Comparison of ENCODE assay signal across 16 cellular contexts in genomic region chr6:7134999-7135735, GRCh38. TPM values are rescaled to one million over a fixed set of nuclear protein-coding genes. Genes with fewer than 3 reads are reported as not detected.
DNase-seq lines count a peak whose midpoint lies in the region; ATAC-seq and TF ChIP-seq lines count a peak whose summit lies in the region.
"Had no signal": no experiment of that assay in that cellular context is flagged by ENCODE, and none has a peak within 500 bp of the region (broad histone marks: within the 10 kb centered on the region; RNA-seq: fewer than 3 reads in every experiment).

No MANE protein-coding gene starts in this region.

- H3K27me3 Mint-ChIP-seq in CD4-positive, alpha-beta T cell: no peaks in the 10 kb centered on the region
- H3K27me3 Mint-ChIP-seq in activated CD8-positive, alpha-beta T cell treated with anti-CD3 and anti-CD28 coated beads for 36 hours: no peaks in the 10 kb centered on the region
- H3K27me3 Mint-ChIP-seq in naive thymus-derived CD4-positive, alpha-beta T cell: no peaks in the 10 kb centered on the region
- H3K27me3 Mint-ChIP-seq: activated CD4-positive, alpha-beta T cell treated with anti-CD3 and anti-CD28 coated beads for 36 hours had no signal

- H3K36me3 Mint-ChIP-seq in CD4-positive, alpha-beta T cell (ENCODE audit: low read depth): no peaks in the 10 kb centered on the region
- H3K36me3 Mint-ChIP-seq in activated CD8-positive, alpha-beta T cell treated with anti-CD3 and anti-CD28 coated beads for 36 hours (ENCODE audit: low read depth): peaks cover 16% of the 10 kb centered on the region
- H3K36me3 Mint-ChIP-seq in naive thymus-derived CD4-positive, alpha-beta T cell: peaks cover 0 to 4% (median 0%) of the 10 kb centered on the region in 5 donors

- no peak overlapping the region for H2AFZ ChIP-seq in SK-N-SH (ENCODE audit: low read depth)

- peak overlapping the region; percentile 35 for H3K4me3 Mint-ChIP-seq in CD4-positive, alpha-beta T cell
- H3K4me3 Mint-ChIP-seq in activated CD8-positive, alpha-beta T cell treated with anti-CD3 and anti-CD28 coated beads for 36 hours: no peak overlapping the region
- peak overlapping the region in 1 of 10 donors; percentile 23 for H3K4me3 Mint-ChIP-seq in naive thymus-derived CD4-positive, alpha-beta T cell
- H3K4me3 Mint-ChIP-seq: activated CD4-positive, alpha-beta T cell treated with anti-CD3 and anti-CD28 coated beads for 36 hours had no signal

- no peaks in the 10 kb centered on the region for H3K9me3 Mint-ChIP-seq in CD4-positive, alpha-beta T cell
- H3K9me3 Mint-ChIP-seq in activated CD8-positive, alpha-beta T cell treated with anti-CD3 and anti-CD28 coated beads for 36 hours: no peaks in the 10 kb centered on the region
- H3K9me3 Mint-ChIP-seq in naive thymus-derived CD4-positive, alpha-beta T cell: no peaks in the 10 kb centered on the region

- 65% methylated on average over 4 of the region's 4 CpGs for WGBS in SK-N-SH (ENCODE audit: low lambda C conversion rate)

- CTCF ChIA-PET in CD4-positive, alpha-beta T cell (lab: Charles Lee): interaction anchor here (0.7 to 1.9 kb wide), 8 partner anchors 9 to 458 kb away, joined by 3 to 5 read pairs (median 3); no protein-coding TSS in a partner anchor
- CTCF ChIA-PET in activated CD8-positive, alpha-beta T cell treated with anti-CD3 and anti-CD28 coated beads for 36 hours (lab: Charles Lee): interaction anchor here (0.9 to 1.4 kb wide), 9 partner anchors 11 to 103 kb away, joined by 3 to 4 read pairs (median 3); no protein-coding TSS in a partner anchor
- CTCF ChIA-PET in naive thymus-derived CD4-positive, alpha-beta T cell (lab: Charles Lee): interaction anchor here (0.6 to 1.2 kb wide), 4 partner anchors 8 to 102 kb away, joined by 3 to 5 read pairs (median 5); no protein-coding TSS in a partner anchor
- CTCF ChIA-PET in SK-N-SH (lab: Yijun Ruan, JAX): interaction anchor here (0.6 to 0.9 kb wide), 2 partner anchors 33 to 271 kb away, joined by 3 read pairs; no protein-coding TSS in a partner anchor

- TF ChIP-seq EP300 in SK-N-SH (IDR thresholded peaks at IDR 0.05; ENCODE audit: borderline replicate concordance in 1 of 2, low read depth in 1 of 2, low read length in 1 of 2): no peak

- no peak overlapping the region for H3K9ac ChIP-seq in SK-N-SH

- intact Hi-C loops in CD4-positive, alpha-beta T cell (cut with DNase I, micrococcal nuclease): loop anchor here in 1 of 2 experiments (5.0 kb wide), 2 partner anchors 62 to 83 kb away; no protein-coding TSS in a partner anchor
- intact Hi-C loops in activated CD8-positive, alpha-beta T cell treated with anti-CD3 and anti-CD28 coated beads for 36 hours (cut with micrococcal nuclease): no loop called here
- intact Hi-C loops in naive thymus-derived CD4-positive, alpha-beta T cell (cut with micrococcal nuclease): loop anchor here (5.0 to 10.0 kb wide), 4 partner anchors 478 to 1302 kb away; partner anchors contain the start of genes LY86 (in 1 of the 2), NRN1 (in 1 of the 2) and SLC35B3 (in 1 of the 2)

- H3K27ac Mint-ChIP-seq in CD4-positive, alpha-beta T cell: peak overlapping the region; percentile 93
- H3K27ac Mint-ChIP-seq in activated CD8-positive, alpha-beta T cell treated with anti-CD3 and anti-CD28 coated beads for 36 hours: peak overlapping the region; percentile 63
- H3K27ac Mint-ChIP-seq in naive thymus-derived CD4-positive, alpha-beta T cell: peak overlapping the region; percentile 20 to 98 (median 88)
- H3K27ac Mint-ChIP-seq: activated CD4-positive, alpha-beta T cell treated with anti-CD3 and anti-CD28 coated beads for 36 hours had no signal

- peaks cover 92% of the 10 kb centered on the region for H3K79me2 ChIP-seq in SK-N-SH (ENCODE audit: insufficient read depth)

- no peak for DNase-seq in CD4-positive, alpha-beta T cell
- DNase-seq in activated CD8-positive, alpha-beta T cell treated with anti-CD3 and anti-CD28 coated beads for 36 hours: no peak
- no peak for DNase-seq in naive thymus-derived CD4-positive, alpha-beta T cell
- DNase-seq in LoVo (ENCODE audit: low spot score) (no peak), SK-N-SH (no peak), HT-29 (ENCODE audit: low spot score) (no peak)
- no peak for DNase-seq in stimulated activated CD4-positive, alpha-beta T cell treated with anti-CD3 and anti-CD28 coated beads, Interleukin-1b, Interleukin-23, amount 100 ng/mL, for 48 hours
- DNase-seq: activated CD4-positive, alpha-beta T cell treated with anti-CD3 and anti-CD28 coated beads for 36 hours; central memory CD4-positive, alpha-beta T cell; hippocampal formation; left ventricle myocardium inferior; ovary; stimulated activated CD4-positive, alpha-beta T cell treated with anti-CD3 and anti-CD28 coated beads, Interleukin-4, amount 100 ng/mL, for 1 hour; stimulated activated naive CD4-positive, alpha-beta T cell treated with Interleukin-2 at 50 U/mL for 16 hours had no signal

- peaks cover 12 to 48% of the 10 kb centered on the region in 2 donors for H3K4me1 ChIP-seq in naive thymus-derived CD4-positive, alpha-beta T cell (ENCODE audit: control insufficient read depth in 2 of 2, insufficient read depth in 2 of 2, low read length in 2 of 2)
- peaks cover 0 to under 1% of the 10 kb centered on the region in 2 experiments; a peak in 1 of 4 replicates for H3K4me1 ChIP-seq in SK-N-SH (ENCODE audit: control insufficient read depth in 1 of 2, insufficient read depth in 2 of 2, low read depth in 1 of 2, low read length in 1 of 2)

- TF ChIP-seq RAD21 in SK-N-SH (IDR thresholded peaks at IDR 0.05; ENCODE audit: low read length): no peak

- H3K9me3 ChIP-seq in CD4-positive, alpha-beta T cell (ENCODE audit: control insufficient read depth, low read length): no peaks in the 10 kb centered on the region
- H3K9me3 ChIP-seq in naive thymus-derived CD4-positive, alpha-beta T cell (ENCODE audit: control insufficient read depth in 2 of 3, low read length in 3 of 3): no peaks in the 10 kb centered on the region
- no peaks in the 10 kb centered on the region for H3K9me3 ChIP-seq in SK-N-SH
- H3K9me3 ChIP-seq: left ventricle myocardium inferior, ovary had no signal

- H3K4me1 Mint-ChIP-seq in CD4-positive, alpha-beta T cell (ENCODE audit: low read depth): peaks cover 91% of the 10 kb centered on the region
- H3K4me1 Mint-ChIP-seq in activated CD8-positive, alpha-beta T cell treated with anti-CD3 and anti-CD28 coated beads for 36 hours (ENCODE audit: low read depth): peaks cover 84% of the 10 kb centered on the region
- H3K4me1 Mint-ChIP-seq in naive thymus-derived CD4-positive, alpha-beta T cell: peaks cover 47 to 96% (median 88%) of the 10 kb centered on the region in 7 donors

- H3K27ac ChIP-seq in CD4-positive, alpha-beta T cell (ENCODE audit: low read depth, low read length): peak overlapping the region; percentile 22
- peak overlapping the region; percentile 91 for H3K27ac ChIP-seq in naive thymus-derived CD4-positive, alpha-beta T cell (ENCODE audit: low read depth, low read length)
- no peak overlapping the region for H3K27ac ChIP-seq in SK-N-SH (ENCODE audit: low read depth in 2 of 2, low read length in 1 of 2)
- H3K27ac ChIP-seq: C4-2B, left ventricle myocardium inferior, ovary had no signal

- H3K36me3 ChIP-seq in naive thymus-derived CD4-positive, alpha-beta T cell (ENCODE audit: control insufficient read depth in 2 of 3, insufficient read depth in 3 of 3, low read length in 3 of 3): no peaks in the 10 kb centered on the region
- peaks cover 0 to 3% of the 10 kb centered on the region in 2 experiments for H3K36me3 ChIP-seq in SK-N-SH (replicated peaks in 1 of 2; ENCODE audit: control insufficient read depth in 1 of 2, insufficient read depth in 2 of 2, low read length in 1 of 2)
- H3K36me3 ChIP-seq: left ventricle myocardium inferior, ovary had no signal

- no peak overlapping the region for H3K4me2 ChIP-seq in SK-N-SH

- no peak overlapping the region for H3K4me3 ChIP-seq in naive thymus-derived CD4-positive, alpha-beta T cell (ENCODE audit: low read length)
- H3K4me3 ChIP-seq in SK-N-SH (ENCODE audit: low read depth in 2 of 2, low read length in 1 of 2): no peak overlapping the region
- H3K4me3 ChIP-seq: left ventricle myocardium inferior, ovary had no signal

- no peak for ATAC-seq in CD4-positive, alpha-beta T cell (ENCODE audit: poor library complexity)
- peak; percentile 22 for ATAC-seq in GM21529 (IDR thresholded peaks at IDR 0.05; ENCODE audit: unreplicated experiment)
- no peak for ATAC-seq in activated CD8-positive, alpha-beta T cell treated with anti-CD3 and anti-CD28 coated beads for 36 hours
- ATAC-seq in naive thymus-derived CD4-positive, alpha-beta T cell: no peak
- ATAC-seq: activated CD4-positive, alpha-beta T cell treated with anti-CD3 and anti-CD28 coated beads for 36 hours had no signal

- POLR2A ChIA-PET in CD4-positive, alpha-beta T cell (lab: Charles Lee): interaction anchor here (0.7 to 5.4 kb wide), 4 partner anchors 11 to 25 kb away, joined by 3 to 85 read pairs (median 6); partner anchors contain the start of gene RREB1
- POLR2A ChIA-PET in activated CD8-positive, alpha-beta T cell treated with anti-CD3 and anti-CD28 coated beads for 36 hours (lab: Charles Lee): interaction anchor here (0.9 to 1.9 kb wide), 5 partner anchors 11 to 25 kb away, joined by 3 to 6 read pairs (median 3); no protein-coding TSS in a partner anchor
- POLR2A ChIA-PET in naive thymus-derived CD4-positive, alpha-beta T cell (lab: Charles Lee): interaction anchor here (0.6 to 10.7 kb wide), 7 partner anchors 6 to 49 kb away, joined by 3 to 91 read pairs (median 10); partner anchors contain the start of gene RREB1
- POLR2A ChIA-PET in SK-N-SH (lab: Yijun Ruan, JAX): no interaction called here

- H3K9me2 ChIP-seq in SK-N-SH: no peaks in the 10 kb centered on the region

- H4K20me1 ChIP-seq in SK-N-SH (ENCODE audit: insufficient read depth): peaks cover 3% of the 10 kb centered on the region

- H3K27me3 ChIP-seq in CD4-positive, alpha-beta T cell (ENCODE audit: control insufficient read depth, insufficient read depth, low read length): no peaks in the 10 kb centered on the region
- H3K27me3 ChIP-seq in naive thymus-derived CD4-positive, alpha-beta T cell (ENCODE audit: control insufficient read depth in 2 of 2, insufficient read depth in 2 of 2, low read length in 2 of 2): no peaks in the 10 kb centered on the region
- H3K27me3 ChIP-seq in SK-N-SH (ENCODE audit: insufficient read depth): no peaks in the 10 kb centered on the region
- H3K27me3 ChIP-seq: ovary had no signal

- peaks cover 9% of the 10 kb centered on the region for H3F3A ChIP-seq in SK-N-SH (replicated peaks; ENCODE audit: insufficient read depth)

- no peak for TF ChIP-seq CTCF in CD4-positive, alpha-beta T cell (IDR thresholded peaks at IDR 0.05)
- no peak for TF ChIP-seq CTCF in activated CD8-positive, alpha-beta T cell treated with anti-CD3 and anti-CD28 coated beads for 36 hours (IDR thresholded peaks at IDR 0.05)
- no peak for TF ChIP-seq CTCF in SK-N-SH (IDR thresholded peaks at IDR 0.05)

RNA-seq across cellular contexts. Expression of gene RREB1, which starts 27.4 kb away (rescaled TPM):
- 10 to 100 TPM; 56.5 to 60.0 TPM for total RNA-seq in CD4-positive, alpha-beta T cell
- 10 to 100 TPM; 18.7 to 19.7 TPM for total RNA-seq in activated CD8-positive, alpha-beta T cell treated with anti-CD3 and anti-CD28 coated beads for 36 hours
- total RNA-seq in naive thymus-derived CD4-positive, alpha-beta T cell: 10 to 100 TPM; 28.3 to 56.7 (median 51.6) TPM
- 10 to 100 TPM in 1 of 2 donors, 1 to 10 TPM in 1; 4.2 to 10.0 TPM for polyA plus RNA-seq in naive thymus-derived CD4-positive, alpha-beta T cell
- 1.5 and 2.0 TPM in 2 replicates for polyA plus RNA-seq in SK-N-SH (2012; rRNA removed)
- 1.2 and 1.6 TPM in 2 replicates for polyA plus RNA-seq in SK-N-SH (2012; cell fraction: cytosol; rRNA removed)
- polyA plus RNA-seq in SK-N-SH (2012; cell fraction: nucleus; rRNA removed): 7.5 and 8.0 TPM in 2 replicates
- 21.6 and 23.9 TPM in 2 replicates for total RNA-seq in HT-29 (2014; rRNA removed; shearing (Covaris generic))

Comparison
In these comparisons a context has a peak if more than half of its experiments do, and no peak if none do; other contexts are left out.
1. H3K27ac ChIP-seq: peak in CD4-positive, alpha-beta T cell (single experiment) and naive thymus-derived CD4-positive, alpha-beta T cell (single experiment); none in SK-N-SH (0 of 2).
2. Peak in every context shown above with its lines, with median percentiles within 50 percentile points of each other: H3K27ac Mint-ChIP-seq.